Comparison of ENCODE assay signal across 14 cellular contexts in genomic region chr13:32504263-32504662, GRCh38.
"Had no signal": no experiment of that assay in that cellular context is flagged by ENCODE, and none has a peak within 500 bp of the region (broad histone marks: within the 10 kb centered on the region; RNA-seq: fewer than 3 reads in every experiment).

No MANE protein-coding gene starts in this region.

- H3K27ac ChIP-seq: esophagus squamous epithelium, pancreas, skin epidermis, tibial artery, uterus had no signal

- H3K4me1 Mint-ChIP-seq: brain, nephron had no signal

- H3K27me3 ChIP-seq: esophagus squamous epithelium, pancreas, tibial artery, uterus had no signal

- H3K36me3 ChIP-seq: pancreas, uterus had no signal

- H3K27me3 Mint-ChIP-seq: activated CD4-positive, alpha-beta memory T cell treated with anti-CD3 and anti-CD28 coated beads for 36 hours; brain had no signal

- H3K27ac Mint-ChIP-seq: activated CD4-positive, alpha-beta memory T cell treated with anti-CD3 and anti-CD28 coated beads for 36 hours; nephron had no signal

- H3K4me1 ChIP-seq: esophagus squamous epithelium, pancreas, tibial artery, uterus had no signal

- H3K9me3 Mint-ChIP-seq: activated CD4-positive, alpha-beta memory T cell treated with anti-CD3 and anti-CD28 coated beads for 36 hours; brain; nephron had no signal

- H3K4me3 Mint-ChIP-seq: activated CD4-positive, alpha-beta memory T cell treated with anti-CD3 and anti-CD28 coated beads for 36 hours; brain; nephron had no signal

- H3K4me3 ChIP-seq: esophagus squamous epithelium, pancreas, skin epidermis, tibial artery, uterus had no signal

- DNase-seq: activated CD4-positive, alpha-beta memory T cell treated with anti-CD3 and anti-CD28 coated beads for 36 hours; activated naive CD4-positive, alpha-beta T cell; cerebellar nuclear complex; esophagus squamous epithelium; foreskin fibroblast; head of caudate nucleus; mesenchymal stem cell; pancreas; tibial artery; uterus had no signal

- FAIRE-seq: islet of Langerhans, pancreas had no signal

- H3K9me3 ChIP-seq: esophagus squamous epithelium, pancreas, tibial artery, uterus had no signal
